8 cellular contexts compared by ENCODE assay signal in the genomic region with DNA sequence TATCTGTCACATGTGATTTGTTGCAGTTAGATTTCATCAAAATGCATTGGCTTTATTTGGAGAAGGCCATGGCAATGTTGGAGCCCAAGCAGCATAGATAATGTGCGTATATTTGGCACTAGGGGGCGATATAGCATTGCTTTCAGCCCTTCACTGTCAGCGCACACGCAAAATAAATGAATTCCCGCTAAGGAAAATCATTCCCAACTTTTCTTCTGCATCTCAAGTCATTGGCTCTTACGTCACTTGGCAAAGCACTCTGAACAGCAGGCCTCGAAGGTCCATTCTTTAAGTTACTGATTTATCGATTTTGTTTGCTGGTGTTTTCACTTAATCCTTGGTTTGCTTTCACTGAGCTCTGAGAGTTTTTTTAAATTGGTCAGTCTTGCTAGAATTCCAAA.
DNase-seq lines count a peak whose midpoint lies in the region; ATAC-seq lines count a peak whose summit lies in the region.

No MANE protein-coding gene starts in this region.

- peak; percentile 22 for DNase-seq in stimulated activated CD4-positive, alpha-beta T cell treated with anti-CD3 and anti-CD28 coated beads, Interleukin-4, amount 100 ng/mL, for 24 hours
- DNase-seq in stimulated activated CD4-positive, alpha-beta T cell treated with anti-CD3 and anti-CD28 coated beads, Interleukin-12 subunit alpha, Interleukin-12 subunit beta, amount 100 ng/mL, for 4 hours: no peak
- DNase-seq in NCI-H526 (lab: John Stamatoyannopoulos, UW) (peak; percentile 48 to 92), astrocyte of the hippocampus (ENCODE audit: low read depth, low spot score) (peak; percentile 85), hippocampal formation (lab: John Stamatoyannopoulos, UW) (peak; percentile 14 to 79), smooth muscle cell of the brain vasculature (ENCODE audit: low read depth, low spot score) (peak; percentile 54)

- ATAC-seq in HG03439 (IDR thresholded peaks at IDR 0.05; ENCODE audit: unreplicated experiment) (peak; percentile 63), HG03571 (IDR thresholded peaks at IDR 0.05; ENCODE audit: unreplicated experiment) (no peak)
